ENCODE assay signal across 16 cellular contexts in the genomic region with DNA sequence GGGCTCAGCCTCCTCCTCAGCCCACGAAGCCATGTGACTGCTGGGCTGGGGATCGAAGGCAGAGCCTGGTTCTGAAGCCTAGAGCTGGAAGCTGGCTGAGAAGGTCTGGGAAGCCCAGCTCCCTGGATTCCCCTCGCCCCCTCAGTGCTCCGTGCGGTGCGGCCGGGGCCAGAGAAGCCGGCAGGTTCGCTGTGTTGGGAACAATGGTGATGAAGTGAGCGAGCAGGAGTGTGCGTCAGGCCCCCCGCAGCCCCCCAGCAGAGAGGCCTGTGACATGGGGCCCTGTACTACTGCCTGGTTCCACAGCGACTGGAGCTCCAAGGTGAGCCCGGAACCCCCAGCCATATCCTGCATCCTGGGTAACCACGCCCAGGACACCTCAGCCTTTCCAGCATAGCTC. TPM values are rescaled to one million over a fixed set of nuclear protein-coding genes. Genes with fewer than 3 reads are reported as not detected.
A peak's percentile ranks its signal among the peaks of the same experiment; 100 is the strongest.
DNase-seq lines count a peak whose midpoint lies in the region; ATAC-seq and TF ChIP-seq lines count a peak whose summit lies in the region.
"Had no signal": no experiment of that assay in that cellular context is flagged by ENCODE, and none has a peak within 500 bp of the region (broad histone marks: within the 10 kb centered on the region; RNA-seq: fewer than 3 reads in every experiment).

No MANE protein-coding gene starts in this region.

- no peak overlapping the region for H3K23ac ChIP-seq in mesenchymal stem cell (ENCODE audit: low read length in 2 of 2)

- no peak overlapping the region for H3K4me2 ChIP-seq in mesenchymal stem cell (ENCODE audit: low read length, poor library complexity, severe bottlenecking)

- H3K27ac Mint-ChIP-seq in immature natural killer cell = no peak overlapping the region
- H3K27ac Mint-ChIP-seq: activated T-helper 2 cell treated with anti-CD3 and anti-CD28 coated beads, Interferon-gamma antibody, Interleukin-2, Interleukin-4, amounts not matched to agents 10 μg/mL and 5 μg/mL and 100 μg/mL, durations not matched to agents 14 hours and 24 hours and 36 hours; naive thymus-derived CD8-positive, alpha-beta T cell had no signal

- peak overlapping the region; percentile 64 for H4K91ac ChIP-seq in mesenchymal stem cell (ENCODE audit: low read length)

- no peaks in the 10 kb centered on the region for H3K9me3 Mint-ChIP-seq in immature natural killer cell
- H3K9me3 Mint-ChIP-seq: activated T-helper 2 cell treated with anti-CD3 and anti-CD28 coated beads, Interferon-gamma antibody, Interleukin-2, Interleukin-4, amounts not matched to agents 10 μg/mL and 5 μg/mL and 100 μg/mL, durations not matched to agents 14 hours and 24 hours and 36 hours; naive thymus-derived CD8-positive, alpha-beta T cell had no signal

- TF ChIP-seq CTCF in HEK293 (tag by site-specific recombination; IDR thresholded peaks at IDR 0.05) = no peak

- no peak overlapping the region for H2AK5ac ChIP-seq in mesenchymal stem cell (ENCODE audit: low read length, severe bottlenecking)

- H2BK15ac ChIP-seq in mesenchymal stem cell (ENCODE audit: low read depth, poor library complexity, severe bottlenecking) = no peak overlapping the region

- H2BK12ac ChIP-seq in mesenchymal stem cell (ENCODE audit: low read length in 2 of 2) = peak overlapping the region in 1 of 2 experiments; percentile 10

- no peak overlapping the region for H3K14ac ChIP-seq in mesenchymal stem cell (ENCODE audit: low read length in 2 of 2)

- H3K4me3 Mint-ChIP-seq in immature natural killer cell = no peak overlapping the region

- no peak for ATAC-seq in HG02981 (IDR thresholded peaks at IDR 0.05; ENCODE audit: unreplicated experiment)
- ATAC-seq: naive thymus-derived CD8-positive, alpha-beta T cell had no signal

- peaks cover 36% of the 10 kb centered on the region for H3K79me1 ChIP-seq in mesenchymal stem cell (replicated peaks; ENCODE audit: low read length, poor library complexity, severe bottlenecking)

- H3K4me1 ChIP-seq in HEK293 (ENCODE audit: control insufficient read depth, insufficient read depth, low read length) (peaks cover 11% of the 10 kb centered on the region), mesenchymal stem cell (ENCODE audit: control insufficient read depth, insufficient read depth, low read depth, low read length) (peaks cover 48% of the 10 kb centered on the region), stomach smooth muscle (ENCODE audit: control insufficient read depth, insufficient read depth, low read length) (peaks cover 54% of the 10 kb centered on the region)

- no peak for TF ChIP-seq POLR2A in erythroblast (IDR thresholded peaks at IDR 0.05; ENCODE audit: low read length)

- H3K18ac ChIP-seq in mesenchymal stem cell (ENCODE audit: low read depth in 1 of 2, low read length in 2 of 2) = no peak overlapping the region

- 85% methylated on average over 15 of the region's 15 CpGs for WGBS in mesenchymal stem cell

- DNase-seq in dermis blood vessel endothelial cell (peak; percentile 16), mesenchymal stem cell (peak; percentile 18), erythroblast (lab: John Stamatoyannopoulos, UW) (no peak), immature natural killer cell (no peak), AG08395 (ENCODE audit: low spot score) (no peak)
- DNase-seq: NCI-H1930, NCI-H510A, retina, SIG-M5, T-helper 2 cell had no signal

- no peaks in the 10 kb centered on the region for H3K27me3 ChIP-seq in mesenchymal stem cell (ENCODE audit: control insufficient read depth in 1 of 2, insufficient read depth in 1 of 2, low read length in 2 of 2)
- H3K27me3 ChIP-seq in stomach smooth muscle (ENCODE audit: control insufficient read depth in 1 of 2, insufficient read depth in 2 of 2, low read length in 2 of 2) = no peaks in the 10 kb centered on the region
- H3K27me3 ChIP-seq: adrenal gland had no signal

- no peak overlapping the region for H3K4ac ChIP-seq in mesenchymal stem cell (ENCODE audit: low read depth in 1 of 2, low read length in 2 of 2)

- peaks cover 3 to 9% (median 4%) of the 10 kb centered on the region in 3 donors for H3K27me3 Mint-ChIP-seq in immature natural killer cell (ENCODE audit: low read depth in 3 of 3)
- H3K27me3 Mint-ChIP-seq: naive thymus-derived CD8-positive, alpha-beta T cell had no signal

- CTCF ChIA-PET in HEK293 (lab: Yijun Ruan, JAX) = interaction anchor here (0.6 to 5.1 kb wide), 7 partner anchors 10 to 255 kb away, joined by 3 to 135 read pairs (median 54); a partner anchor contains a TSS

- POLR2A ChIA-PET in HEK293 (lab: Yijun Ruan, JAX) = interaction anchor here (0.6 to 8.8 kb wide), 2 partner anchors 16 to 71 kb away, joined by 3 to 272 read pairs; a partner anchor contains a TSS

- H3K27ac ChIP-seq in HEK293 (ENCODE audit: extremely low read depth, low read depth, low read length) (no peak overlapping the region), mesenchymal stem cell (ENCODE audit: low read length, poor library complexity, severe bottlenecking) (no peak overlapping the region), stomach smooth muscle (ENCODE audit: low read length) (peak overlapping the region; percentile 100)

- H3K4me3 ChIP-seq in HEK293 (ENCODE audit: low read depth, low read length) (no peak overlapping the region), mesenchymal stem cell (ENCODE audit: insufficient read depth in 1 of 2, low read depth in 1 of 2, low read length in 2 of 2) (no peak overlapping the region), stomach smooth muscle (ENCODE audit: low read length in 2 of 2) (peak overlapping the region in 1 of 2 donors; percentile 29)

- H3K4me1 Mint-ChIP-seq in immature natural killer cell = peaks cover 34 to 35% of the 10 kb centered on the region in 2 donors

- H3K9ac ChIP-seq in mesenchymal stem cell (ENCODE audit: low read length) (peak overlapping the region; percentile 61), stomach smooth muscle (ENCODE audit: low read length in 2 of 2) (peak overlapping the region in 1 of 2 donors; percentile 36)

- H2BK120ac ChIP-seq in mesenchymal stem cell (ENCODE audit: low read depth, low read length) = no peak overlapping the region

- no peak overlapping the region for H4K8ac ChIP-seq in mesenchymal stem cell (ENCODE audit: low read length)

- H3K9me3 ChIP-seq in HEK293 (ENCODE audit: control insufficient read depth, insufficient read depth, low read depth, low read length) (no peaks in the 10 kb centered on the region), mesenchymal stem cell (ENCODE audit: control insufficient read depth, low read length) (no peaks in the 10 kb centered on the region), stomach smooth muscle (ENCODE audit: control insufficient read depth in 2 of 2, low read length in 2 of 2) (no peaks in the 10 kb centered on the region)
- H3K9me3 ChIP-seq: adrenal gland had no signal

- H3K36me3 Mint-ChIP-seq in immature natural killer cell = no peaks in the 10 kb centered on the region
- H3K36me3 Mint-ChIP-seq: naive thymus-derived CD8-positive, alpha-beta T cell had no signal

- no peak overlapping the region for H2BK5ac ChIP-seq in mesenchymal stem cell (ENCODE audit: low read depth, low read length, poor library complexity, severe bottlenecking)

- no peak overlapping the region for H2AFZ ChIP-seq in mesenchymal stem cell (ENCODE audit: low read depth, low read length)

- peaks cover 0 to 6% of the 10 kb centered on the region in 2 experiments; a peak in 1 of 3 replicates for H3K36me3 ChIP-seq in HEK293 (ENCODE audit: control insufficient read depth in 2 of 2, insufficient read depth in 1 of 2, low read length in 2 of 2)
- H3K36me3 ChIP-seq in mesenchymal stem cell (ENCODE audit: control insufficient read depth in 1 of 2, insufficient read depth in 2 of 2, low read depth in 1 of 2, low read length in 2 of 2) = peaks cover 43 to 58% of the 10 kb centered on the region in 2 experiments
- H3K36me3 ChIP-seq in stomach smooth muscle (ENCODE audit: control insufficient read depth in 2 of 2, insufficient read depth in 2 of 2, low read length in 2 of 2) = peaks cover 13% of the 10 kb centered on the region in 2 donors
- H3K36me3 ChIP-seq: adrenal gland had no signal

TF ChIP-seq in HEK293, 187 proteins besides CTCF, POLR2A, EP300 and RAD21 (continues in another document):
- TF ChIP-seq, protein P1, sequence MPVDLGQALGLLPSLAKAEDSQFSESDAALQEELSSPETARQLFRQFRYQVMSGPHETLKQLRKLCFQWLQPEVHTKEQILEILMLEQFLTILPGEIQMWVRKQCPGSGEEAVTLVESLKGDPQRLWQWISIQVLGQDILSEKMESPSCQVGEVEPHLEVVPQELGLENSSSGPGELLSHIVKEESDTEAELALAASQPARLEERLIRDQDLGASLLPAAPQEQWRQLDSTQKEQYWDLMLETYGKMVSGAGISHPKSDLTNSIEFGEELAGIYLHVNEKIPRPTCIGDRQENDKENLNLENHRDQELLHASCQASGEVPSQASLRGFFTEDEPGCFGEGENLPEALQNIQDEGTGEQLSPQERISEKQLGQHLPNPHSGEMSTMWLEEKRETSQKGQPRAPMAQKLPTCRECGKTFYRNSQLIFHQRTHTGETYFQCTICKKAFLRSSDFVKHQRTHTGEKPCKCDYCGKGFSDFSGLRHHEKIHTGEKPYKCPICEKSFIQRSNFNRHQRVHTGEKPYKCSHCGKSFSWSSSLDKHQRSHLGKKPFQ (tag by site-specific recombination; IDR thresholded peaks at IDR 0.05) = no peak
- TF ChIP-seq ZNF658 (tag by site-specific recombination; IDR thresholded peaks at IDR 0.05) = no peak

RNA-seq across cellular contexts. Expression of a gene that starts 9.1 kb away (rescaled TPM):
- 0.17 and 0.60 TPM in 2 replicates for total RNA-seq in dermis blood vessel endothelial cell
- polyA plus RNA-seq in mesenchymal stem cell (2013, experiment 1 of 2) = 15.0 TPM
- 14.4 TPM for polyA plus RNA-seq in mesenchymal stem cell (2013, experiment 2 of 2)
- polyA plus RNA-seq in immature natural killer cell = not detected

RNA-seq across cellular contexts. Expression of a gene that starts 21.1 kb away (rescaled TPM):
- 223 and 316 TPM in 2 replicates for total RNA-seq in dermis blood vessel endothelial cell
- 229 TPM for polyA plus RNA-seq in mesenchymal stem cell (2013, experiment 1 of 2)
- 224 TPM for polyA plus RNA-seq in mesenchymal stem cell (2013, experiment 2 of 2)
- 100 to 1,000 TPM in 1 of 3 donors, 10 to 100 TPM in 2; 44.2 to 113 (median 73.0) TPM for polyA plus RNA-seq in immature natural killer cell

RNA-seq across cellular contexts. Expression of a gene that starts 42.8 kb away (rescaled TPM):
- total RNA-seq in dermis blood vessel endothelial cell = not detected in 2 replicates
- polyA plus RNA-seq in mesenchymal stem cell (2013, experiment 1 of 2) = not detected
- polyA plus RNA-seq in mesenchymal stem cell (2013, experiment 2 of 2) = not detected
- not detected for polyA plus RNA-seq in immature natural killer cell

RNA-seq across cellular contexts. Expression of a gene that starts 50.4 kb away (rescaled TPM):
- 0.19 and 0.34 TPM in 2 replicates for total RNA-seq in dermis blood vessel endothelial cell
- polyA plus RNA-seq in mesenchymal stem cell (2013, experiment 1 of 2) = 165 TPM
- 158 TPM for polyA plus RNA-seq in mesenchymal stem cell (2013, experiment 2 of 2)
- not detected for polyA plus RNA-seq in immature natural killer cell

Comparison
In these comparisons a context has a peak if more than half of its experiments do, and no peak if none do; other contexts are left out.
1. DNase-seq: peak in dermis blood vessel endothelial cell (single experiment) and mesenchymal stem cell (single experiment); none in erythroblast (0 of 2), immature natural killer cell (0 of 3) and AG08395 (single experiment).